8 cellular contexts compared by ENCODE assay signal in genomic region chr10:86401588-86402282, GRCh38.
A peak's percentile ranks its signal among the peaks of the same experiment; 100 is the strongest.
DNase-seq lines count a peak whose midpoint lies in the region; ATAC-seq and TF ChIP-seq lines count a peak whose summit lies in the region.

No MANE protein-coding gene starts in this region.

- DNase-seq in GM12865 (ENCODE audit: low read depth) (no peak), epithelial cell of prostate (ENCODE audit: low read depth, low spot score) (no peak), NCI-H1694 treated with DMSO at 0.1 percent for 48 hours (lab: John Stamatoyannopoulos, UW) (no peak), SHP77 treated with DMSO at 0.1 percent for 48 hours (lab: John Stamatoyannopoulos, UW) (no peak), EL (no peak)

- peak overlapping the region; percentile 93 for H2AFZ ChIP-seq in neuron (ENCODE audit: low read depth, low read length)

- TF ChIP-seq CTCF in GM12865 (IDR thresholded peaks at IDR 0.05; ENCODE audit: insufficient read depth, low read depth, low read length, missing control alignments) (no peak), WI38 (IDR thresholded peaks at IDR 0.05; ENCODE audit: low read depth, low read length) (no peak)

- H3K4me1 ChIP-seq in neuron (ENCODE audit: insufficient read depth, low read length): peaks cover 12% of the 10 kb centered on the region

- H3K4me3 ChIP-seq in GM12865 (ENCODE audit: low read depth, low read length) (peak overlapping the region; percentile 98), WI38 (ENCODE audit: low read depth, low read length) (peak overlapping the region; percentile 70), neuron (ENCODE audit: low read length) (peak overlapping the region; percentile 59)

- peaks cover 2% of the 10 kb centered on the region for H3K9me3 ChIP-seq in neuron (ENCODE audit: low read length)

- no peak for ATAC-seq in HG03097 (IDR thresholded peaks at IDR 0.05; ENCODE audit: low FRiP score, unreplicated experiment)

- peaks cover 42% of the 10 kb centered on the region for H3K27me3 ChIP-seq in neuron (ENCODE audit: insufficient read depth, low read length)

- H3K36me3 ChIP-seq in neuron (ENCODE audit: insufficient read depth, low read length): no peaks in the 10 kb centered on the region

- H3K27ac ChIP-seq in epithelial cell of prostate: peak overlapping the region; percentile 81
